Comparison of ENCODE assay signal across 30 cellular contexts in the genomic region with DNA sequence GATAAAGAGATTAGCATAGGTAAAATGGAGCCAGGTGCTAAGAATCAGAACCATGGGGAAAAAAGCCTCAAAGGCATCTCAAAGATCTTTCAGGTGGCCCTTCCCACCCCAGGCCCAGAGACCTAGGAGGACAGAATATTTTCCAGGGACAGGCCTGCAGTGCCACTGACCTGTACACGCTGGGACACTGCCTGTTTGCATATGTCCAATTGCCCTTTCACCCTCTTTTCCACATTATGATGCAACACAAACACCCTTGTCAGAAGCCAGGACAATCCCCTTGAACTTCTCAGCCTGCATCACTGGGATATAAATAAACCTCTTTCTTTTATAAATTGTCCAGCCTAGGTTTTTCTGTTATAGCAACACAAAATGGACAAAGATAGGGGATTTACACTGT.
"Had no signal": no experiment of that assay in that cellular context is flagged by ENCODE, and none has a peak within 500 bp of the region (broad histone marks: within the 10 kb centered on the region; RNA-seq: fewer than 3 reads in every experiment).

No MANE protein-coding gene starts in this region.

- H3K36me3 ChIP-seq: gastrocnemius medialis, left lung, ovary, suprapubic skin, transverse colon, upper lobe of right lung, uterus had no signal

- DNase-seq: dorsolateral prefrontal cortex; effector CD4-positive, alpha-beta T cell; foreskin fibroblast; gastrocnemius medialis; hypothalamus; immature natural killer cell; islet precursor cell; kidney glomerular epithelial cell; natural killer cell; occipital lobe; ovary; posterior cingulate gyrus; psoas muscle; stimulated activated CD4-positive, alpha-beta T cell treated with anti-CD3 and anti-CD28 coated beads, Interleukin-12 subunit alpha, Interleukin-12 subunit beta, amount 100 ng/mL, for 4 hours; stimulated activated CD4-positive, alpha-beta T cell treated with anti-CD3 and anti-CD28 coated beads, Interleukin-1b, Interleukin-23, amount 100 ng/mL, for 48 hours; stimulated activated CD4-positive, alpha-beta T cell treated with anti-CD3 and anti-CD28 coated beads, Interleukin-4, amount 100 ng/mL, for 1 hour; stimulated activated CD8-positive, alpha-beta memory T cell treated with anti-CD3 and anti-CD28 coated beads, Interleukin-4, amount 100 ng/mL, for 48 hours; stimulated activated naive CD4-positive, alpha-beta T cell; stimulated activated naive CD8-positive, alpha-beta T cell treated with anti-CD3 and anti-CD28 coated beads, Interleukin-15, amount 100 ng/mL, for 72 hours; transverse colon; upper lobe of right lung; uterus had no signal

- H3K4me1 ChIP-seq: gastrocnemius medialis, left lung, psoas muscle, suprapubic skin, transverse colon, upper lobe of right lung, uterus had no signal

- FAIRE-seq: colon had no signal

- H3K4me2 ChIP-seq: smooth muscle cell had no signal

- H3K27me3 ChIP-seq: dorsolateral prefrontal cortex, gastrocnemius medialis, left lung, ovary, suprapubic skin, transverse colon, upper lobe of right lung, uterus had no signal

- H3K9me3 ChIP-seq: gastrocnemius medialis, left lung, ovary, psoas muscle, suprapubic skin, transverse colon, upper lobe of right lung, uterus had no signal

- ATAC-seq: esophagus mucosa; gastrocnemius medialis; left lung; natural killer cell; psoas muscle; sciatic nerve; stimulated activated naive CD8-positive, alpha-beta T cell treated with anti-CD3 and anti-CD28 coated beads, Interleukin-15, amount 100 ng/mL, for 72 hours; upper lobe of right lung had no signal

- H3K27ac ChIP-seq: dorsolateral prefrontal cortex, epithelial cell of prostate, gastrocnemius medialis, left lung, ovary, psoas muscle, suprapubic skin, transverse colon, upper lobe of right lung, uterus had no signal

- H3K4me3 ChIP-seq: dorsolateral prefrontal cortex, gastrocnemius medialis, left lung, lung, ovary, psoas muscle, smooth muscle cell, suprapubic skin, transverse colon, upper lobe of right lung, uterus had no signal
